Comparison of ENCODE assay signal across 28 cellular contexts in the genomic region with DNA sequence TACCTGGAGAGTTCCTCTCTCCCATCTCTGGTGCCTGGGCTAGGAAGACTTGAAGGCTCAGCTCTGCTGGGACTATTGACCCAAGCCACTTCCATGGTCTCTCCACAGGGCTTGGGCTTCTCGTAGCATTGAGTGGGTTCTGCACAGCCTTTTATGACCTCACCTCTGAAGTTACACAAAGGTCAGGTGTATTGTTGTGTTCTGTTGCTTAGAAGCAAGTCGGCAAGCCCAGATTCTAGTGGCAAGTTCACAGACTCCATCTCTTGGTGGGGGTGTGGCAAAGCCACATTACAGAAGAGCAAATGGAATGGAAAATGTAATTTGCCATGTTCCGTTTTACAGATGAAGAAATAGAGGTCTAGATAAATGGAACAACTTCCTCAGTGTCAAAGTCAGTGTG. TPM values are rescaled to one million over a fixed set of nuclear protein-coding genes. Genes with fewer than 3 reads are reported as not detected.
A peak's percentile ranks its signal among the peaks of the same experiment; 100 is the strongest.
DNase-seq lines count a peak whose midpoint lies in the region; ATAC-seq, FAIRE-seq and TF ChIP-seq lines count a peak whose summit lies in the region.
"Had no signal": no experiment of that assay in that cellular context is flagged by ENCODE, and none has a peak within 500 bp of the region (broad histone marks: within the 10 kb centered on the region; RNA-seq: fewer than 3 reads in every experiment).

No MANE protein-coding gene starts in this region.

- ATAC-seq in activated naive CD8-positive, alpha-beta T cell treated with anti-CD3 and anti-CD28 coated beads, Interleukin-2, amount 50 U/mL, for 24 hours = peak; percentile 74
- ATAC-seq in gastroesophageal sphincter (no peak), GM19328 (IDR thresholded peaks at IDR 0.05; ENCODE audit: unreplicated experiment) (no peak)
- ATAC-seq: GM12878 had no signal

- TF ChIP-seq EP300 in gastroesophageal sphincter (IDR thresholded peaks at IDR 0.05) = no peak

- no peak for TF ChIP-seq POLR2A in gastroesophageal sphincter (IDR thresholded peaks at IDR 0.05)

- H3K9me3 Mint-ChIP-seq in activated naive CD8-positive, alpha-beta T cell treated with anti-CD3 and anti-CD28 coated beads, Interleukin-2, amount 50 U/mL, for 24 hours = no peaks in the 10 kb centered on the region
- no peaks in the 10 kb centered on the region for H3K9me3 Mint-ChIP-seq in activated naive CD8-positive, alpha-beta T cell treated with anti-CD3 and anti-CD28 coated beads for 36 hours

- peaks cover 8% of the 10 kb centered on the region for H3K4me1 Mint-ChIP-seq in activated naive CD8-positive, alpha-beta T cell treated with anti-CD3 and anti-CD28 coated beads, Interleukin-2, amount 50 U/mL, for 24 hours
- H3K4me1 Mint-ChIP-seq in activated naive CD8-positive, alpha-beta T cell treated with anti-CD3 and anti-CD28 coated beads for 36 hours = no peaks in the 10 kb centered on the region
- H3K4me1 Mint-ChIP-seq: CD8-positive, alpha-beta memory T cell had no signal

- FAIRE-seq in HTR-8/SVneo (lab: Jason Lieb, UNC) = peak; percentile 23
- FAIRE-seq: A204.1, GM12878, GM12892, GM18507 had no signal

- H3K4me3 Mint-ChIP-seq in activated naive CD8-positive, alpha-beta T cell treated with anti-CD3 and anti-CD28 coated beads, Interleukin-2, amount 50 U/mL, for 24 hours = no peak overlapping the region
- no peak overlapping the region for H3K4me3 Mint-ChIP-seq in activated naive CD8-positive, alpha-beta T cell treated with anti-CD3 and anti-CD28 coated beads for 36 hours
- H3K4me3 Mint-ChIP-seq: CD4-positive, alpha-beta memory T cell; CD4-positive, CD25-positive, alpha-beta regulatory T cell; CD8-positive, alpha-beta memory T cell had no signal

- TF ChIP-seq CTCF in gastroesophageal sphincter (IDR thresholded peaks at IDR 0.05) = no peak

- no peak for DNase-seq in activated naive CD8-positive, alpha-beta T cell treated with anti-CD3 and anti-CD28 coated beads, Interleukin-2, amount 50 U/mL, for 24 hours
- DNase-seq in activated naive CD8-positive, alpha-beta T cell treated with anti-CD3 and anti-CD28 coated beads for 36 hours = no peak
- DNase-seq in HTR-8/SVneo (ENCODE audit: insufficient read length, low spot score) (no peak), SW480 (ENCODE audit: low spot score) (peak; percentile 29)
- DNase-seq: 8988T; ACHN; BE2C; C1 segment of cervical spinal cord; CD4-positive, alpha-beta memory T cell; CD4-positive, CD25-positive, alpha-beta regulatory T cell; CD8-positive, alpha-beta memory T cell; COR-L47; DMS 273 treated with DMSO at 0.1 percent for 48 hours; DMS153; DMS79; DND-41; EL; GDM1 had no signal

- peaks cover 28% of the 10 kb centered on the region for H3K27me3 Mint-ChIP-seq in activated naive CD8-positive, alpha-beta T cell treated with anti-CD3 and anti-CD28 coated beads, Interleukin-2, amount 50 U/mL, for 24 hours
- peaks cover 26% of the 10 kb centered on the region for H3K27me3 Mint-ChIP-seq in activated naive CD8-positive, alpha-beta T cell treated with anti-CD3 and anti-CD28 coated beads for 36 hours

- H3K27ac Mint-ChIP-seq in activated naive CD8-positive, alpha-beta T cell treated with anti-CD3 and anti-CD28 coated beads, Interleukin-2, amount 50 U/mL, for 24 hours = no peak overlapping the region
- H3K27ac Mint-ChIP-seq in activated naive CD8-positive, alpha-beta T cell treated with anti-CD3 and anti-CD28 coated beads for 36 hours = no peak overlapping the region
- H3K27ac Mint-ChIP-seq: CD8-positive, alpha-beta memory T cell had no signal

- peaks cover 18% of the 10 kb centered on the region for H3K27me3 ChIP-seq in gastroesophageal sphincter
- H3K27me3 ChIP-seq: BLaER1 had no signal

- no peak overlapping the region for H3K4me3 ChIP-seq in gastroesophageal sphincter
- H3K4me3 ChIP-seq: BLaER1, GM12878 had no signal

- no peaks in the 10 kb centered on the region for H3K36me3 ChIP-seq in gastroesophageal sphincter
- H3K36me3 ChIP-seq: BE2C, BLaER1 had no signal

- no peaks in the 10 kb centered on the region for H3K36me3 Mint-ChIP-seq in activated naive CD8-positive, alpha-beta T cell treated with anti-CD3 and anti-CD28 coated beads, Interleukin-2, amount 50 U/mL, for 24 hours (ENCODE audit: low read depth)
- H3K36me3 Mint-ChIP-seq in activated naive CD8-positive, alpha-beta T cell treated with anti-CD3 and anti-CD28 coated beads for 36 hours = no peaks in the 10 kb centered on the region
- H3K36me3 Mint-ChIP-seq: CD4-positive, alpha-beta memory T cell; CD4-positive, CD25-positive, alpha-beta regulatory T cell; CD8-positive, alpha-beta memory T cell had no signal

- no peaks in the 10 kb centered on the region for H3K4me1 ChIP-seq in gastroesophageal sphincter
- H3K4me1 ChIP-seq: BE2C, BLaER1 had no signal

- 92 to 100% methylated on average over 1 to 2 of the region's 3 CpGs for WGBS in gastroesophageal sphincter (ENCODE audit: low coverage in 1 of 2), 2 donors

- H3K27ac ChIP-seq in gastroesophageal sphincter = no peak overlapping the region
- H3K27ac ChIP-seq: BLaER1 had no signal

- no peaks in the 10 kb centered on the region for H3K9me3 ChIP-seq in gastroesophageal sphincter
- H3K9me3 ChIP-seq: BE2C, BLaER1 had no signal

RNA-seq across cellular contexts. Expression of a gene that starts 13.5 kb away (rescaled TPM):
- not detected for total RNA-seq in activated naive CD8-positive, alpha-beta T cell treated with anti-CD3 and anti-CD28 coated beads for 36 hours
- total RNA-seq in gastroesophageal sphincter = under 1 TPM in 2 of 4 donors, not detected in 2; 0.27 to 0.47 TPM
- total RNA-seq: A673; CD4-positive, alpha-beta memory T cell; CD4-positive, CD25-positive, alpha-beta regulatory T cell; CD8-positive, alpha-beta memory T cell; Daoy; G401; GM12878 had no signal

RNA-seq across cellular contexts. Expression of a gene that starts 28.9 kb away (rescaled TPM):
- not detected for total RNA-seq in activated naive CD8-positive, alpha-beta T cell treated with anti-CD3 and anti-CD28 coated beads for 36 hours
- 1 to 10 TPM in 1 of 4 donors, under 1 TPM in 1, not detected in 2; 0.19 to 1.8 TPM for total RNA-seq in gastroesophageal sphincter
- total RNA-seq: A673; CD4-positive, alpha-beta memory T cell; CD4-positive, CD25-positive, alpha-beta regulatory T cell; CD8-positive, alpha-beta memory T cell; Daoy; G401 had no signal

RNA-seq across cellular contexts. Expression of a gene that starts 56.9 kb away (rescaled TPM):
- total RNA-seq in activated naive CD8-positive, alpha-beta T cell treated with anti-CD3 and anti-CD28 coated beads for 36 hours = not detected
- 10 to 100 TPM in 2 of 4 donors, 1 to 10 TPM in 2; 5.1 to 19.9 (median 11.5) TPM for total RNA-seq in gastroesophageal sphincter
- total RNA-seq: A673; CD4-positive, alpha-beta memory T cell; CD4-positive, CD25-positive, alpha-beta regulatory T cell; CD8-positive, alpha-beta memory T cell; G401; GM12878 had no signal

Comparison
In these comparisons a context has a peak if more than half of its experiments do, and no peak if none do; other contexts are left out.
1. RNA of a gene that starts 56.9 kb away (total RNA-seq): 5.1 to 19.9 TPM in gastroesophageal sphincter; not detected in activated naive CD8-positive, alpha-beta T cell treated with anti-CD3 and anti-CD28 coated beads for 36 hours; every median in the first group is over 4 times any median in the second.